ENCODE assay signal across 8 cellular contexts in the genomic region with DNA sequence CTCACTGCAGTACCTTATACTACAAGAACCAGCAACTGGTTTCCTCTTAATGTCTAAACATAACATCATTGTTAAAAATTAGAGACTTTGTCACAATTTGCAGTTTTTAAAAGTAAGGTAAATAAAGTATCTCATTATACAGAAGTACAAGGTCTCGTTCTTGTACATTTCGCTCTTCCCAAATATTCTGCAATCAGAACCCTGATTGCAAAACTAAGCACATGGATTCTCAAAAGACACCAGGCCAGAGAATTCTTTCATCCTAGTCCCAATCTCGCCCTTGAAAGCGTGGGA. TPM values are rescaled to one million over a fixed set of nuclear protein-coding genes. Genes with fewer than 3 reads are reported as not detected.
DNase-seq lines count a peak whose midpoint lies in the region; ATAC-seq and TF ChIP-seq lines count a peak whose summit lies in the region.

No MANE protein-coding gene starts in this region.

- no peaks in the 10 kb centered on the region for H3F3A ChIP-seq in SU-DHL-6 (ENCODE audit: insufficient read depth)

- H3K4me1 ChIP-seq in ES-I3 (ENCODE audit: insufficient read depth, low read length) = no peaks in the 10 kb centered on the region
- peaks cover 2% of the 10 kb centered on the region for H3K4me1 ChIP-seq in fibroblast of lung (ENCODE audit: control insufficient read depth, extremely low read depth, insufficient read depth, low read length)
- no peaks in the 10 kb centered on the region for H3K4me1 ChIP-seq in prostate gland (replicated peaks)

- H3K4me3 ChIP-seq in SU-DHL-6 (ENCODE audit: insufficient read depth, low read length, poor library complexity, severe bottlenecking) (peak overlapping the region; percentile 13), fibroblast of lung (replicated peaks in 1 of 4; ENCODE audit: control extremely low read depth in 1 of 4, insufficient read depth in 1 of 4, low read depth in 3 of 4, low read length in 4 of 4) (peak overlapping the region; percentile 54 to 81 (median 78)), prostate gland (peak overlapping the region; percentile 65 to 74)

- intact Hi-C loops in prostate gland (cut with DNase I) = loop anchor here (2.0 kb wide), 1 partner anchor 72 kb away; a partner anchor contains a TSS

- no peak for ATAC-seq in GM19467 (IDR thresholded peaks at IDR 0.05; ENCODE audit: unreplicated experiment)

- H3K9ac ChIP-seq in ES-I3 (ENCODE audit: low read depth, low read length) (peak overlapping the region; percentile 64), SU-DHL-6 (ENCODE audit: low read length) (no peak overlapping the region), fibroblast of lung (ENCODE audit: insufficient read depth, low read length) (peak overlapping the region; percentile 59)

- H2AFZ ChIP-seq in SU-DHL-6 (ENCODE audit: low read depth, low read length, severe bottlenecking) = peak overlapping the region; percentile 11
- peak overlapping the region; percentile 79 for H2AFZ ChIP-seq in fibroblast of lung (ENCODE audit: low read length)

- H4K20me1 ChIP-seq in SU-DHL-6 (ENCODE audit: low read depth, low read length) (no peaks in the 10 kb centered on the region), fibroblast of lung (ENCODE audit: control insufficient read depth, extremely low read depth, insufficient read depth, low read length) (no peaks in the 10 kb centered on the region)

- no peak overlapping the region for H3K27ac ChIP-seq in SU-DHL-6 (ENCODE audit: low read depth, low read length)
- peak overlapping the region; percentile 62 for H3K27ac ChIP-seq in fibroblast of lung (ENCODE audit: insufficient read depth, low read length)
- peak overlapping the region; percentile 87 to 92 for H3K27ac ChIP-seq in prostate gland

- TF ChIP-seq CTCF in SU-DHL-6 (IDR thresholded peaks at IDR 0.05; ENCODE audit: insufficient read depth, low read length, poor library complexity, severe bottlenecking) (no peak), fibroblast of lung (conservative IDR thresholded peaks at IDR 0.05 in 1 of 2, IDR thresholded peaks at IDR 0.05 in 1 of 2; ENCODE audit: low read depth in 1 of 2, low read length in 2 of 2) (no peak), prostate gland (IDR thresholded peaks at IDR 0.05) (no peak), GM10266 (IDR thresholded peaks at IDR 0.05; ENCODE audit: control insufficient read depth, insufficient read depth, low read depth, missing control alignments) (no peak)

- no peaks in the 10 kb centered on the region for H3K9me3 ChIP-seq in ES-I3 (ENCODE audit: control insufficient read depth, insufficient read depth, low read length)
- no peaks in the 10 kb centered on the region for H3K9me3 ChIP-seq in SU-DHL-6 (ENCODE audit: insufficient read depth, low read length)
- H3K9me3 ChIP-seq in fibroblast of lung (ENCODE audit: control insufficient read depth, insufficient read depth, low read depth, low read length) = no peaks in the 10 kb centered on the region
- no peaks in the 10 kb centered on the region for H3K9me3 ChIP-seq in prostate gland

- DNase-seq in fibroblast of lung (ENCODE audit: low read depth in 2 of 2) (peak in 1 of 2 donors; percentile 75), prostate gland (ENCODE audit: low spot score) (no peak), dedifferentiated amniotic fluid mesenchymal stem cell (ENCODE audit: extremely low spot score) (no peak), MV-4-11 (lab: John Stamatoyannopoulos, UW) (no peak), GM10266 (ENCODE audit: extremely low spot score) (no peak)

- TF ChIP-seq POLR2A in prostate gland (IDR thresholded peaks at IDR 0.05) = no peak

- no peaks in the 10 kb centered on the region for H3K9me2 ChIP-seq in SU-DHL-6 (replicated peaks; ENCODE audit: insufficient read depth, low read length)

- WGBS in prostate gland = 6% methylated on average over 4 of the region's 4 CpGs

- H3K36me3 ChIP-seq in ES-I3 (ENCODE audit: insufficient read depth, low read length) (no peaks in the 10 kb centered on the region), SU-DHL-6 (ENCODE audit: low read length) (no peaks in the 10 kb centered on the region), fibroblast of lung (ENCODE audit: control insufficient read depth, insufficient read depth, low read length) (no peaks in the 10 kb centered on the region), prostate gland (no peaks in the 10 kb centered on the region)

- peak overlapping the region; percentile 35 for H3K4me2 ChIP-seq in SU-DHL-6 (ENCODE audit: low read depth, low read length, poor library complexity, severe bottlenecking)
- H3K4me2 ChIP-seq in fibroblast of lung (ENCODE audit: extremely low read depth, insufficient read depth, low read length) = peak overlapping the region; percentile 91

- H3K27me3 ChIP-seq in SU-DHL-6 (ENCODE audit: low read length) (no peaks in the 10 kb centered on the region), fibroblast of lung (ENCODE audit: control insufficient read depth, insufficient read depth, low read length) (no peaks in the 10 kb centered on the region), prostate gland (replicated peaks; ENCODE audit: insufficient read depth) (no peaks in the 10 kb centered on the region)

- H3K79me2 ChIP-seq in SU-DHL-6 (ENCODE audit: insufficient read depth, low read length) = no peaks in the 10 kb centered on the region
- H3K79me2 ChIP-seq in fibroblast of lung (ENCODE audit: control insufficient read depth, insufficient read depth, low read length) = no peaks in the 10 kb centered on the region

RNA-seq across cellular contexts. Expression of a gene that starts 0.4 kb away (rescaled TPM):
- 5.8 and 7.7 TPM in 2 replicates for total RNA-seq in fibroblast of lung
- 3.1 and 3.5 TPM in 2 replicates for polyA plus RNA-seq in fibroblast of lung
- polyA plus RNA-seq in fibroblast of lung (2012) = 2.9 and 3.0 TPM in 2 replicates
- polyA minus RNA-seq in fibroblast of lung (ENCODE audit: low replicate concordance) = not detected in 2 replicates
- total RNA-seq in prostate gland = 10 to 100 TPM; 23.7 to 34.3 TPM

Comparison
In these comparisons a context has a peak if more than half of its experiments do, and no peak if none do; other contexts are left out.
1. H3K4me3 ChIP-seq: peak in every context shown above with its lines; median percentile 78 in fibroblast of lung; 70 in prostate gland; 13 in SU-DHL-6.